Comparison of ENCODE assay signal across 8 cellular contexts in the genomic region with DNA sequence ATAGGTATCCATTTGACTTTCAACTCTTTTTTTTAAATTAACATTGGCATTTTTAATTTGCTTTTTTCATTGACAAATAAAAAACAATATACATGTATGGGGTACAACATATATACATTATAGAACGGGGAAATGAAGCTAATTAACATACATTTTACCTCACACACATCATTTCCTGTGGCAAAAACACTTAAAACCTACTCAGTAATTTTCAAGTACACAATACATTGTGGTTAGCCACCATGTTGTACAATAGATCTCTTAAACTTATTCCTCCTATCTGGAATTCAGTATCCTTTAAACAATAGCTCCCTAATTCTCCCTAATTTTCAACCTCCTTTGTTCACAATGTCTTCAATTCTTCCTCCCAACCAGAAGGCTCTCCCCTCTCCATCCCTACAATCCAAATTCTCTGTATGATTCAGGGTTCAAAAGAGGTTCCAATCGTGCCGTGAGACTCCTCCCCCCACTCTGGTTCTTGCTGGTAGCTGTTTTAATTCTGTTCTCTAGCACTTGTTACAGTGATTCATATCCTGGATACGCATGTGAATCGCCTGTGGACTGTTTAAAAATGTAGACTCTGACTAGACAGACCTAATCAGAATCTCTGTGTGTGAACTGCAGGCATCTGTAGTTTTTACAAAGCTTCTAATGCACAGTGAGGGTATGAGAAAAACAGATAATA.
A peak's percentile ranks its signal among the peaks of the same experiment; 100 is the strongest.
DNase-seq lines count a peak whose midpoint lies in the region; ATAC-seq and TF ChIP-seq lines count a peak whose summit lies in the region.

No MANE protein-coding gene starts in this region.

- no peak overlapping the region for H3K27ac Mint-ChIP-seq in GM23338

- H3K9me2 ChIP-seq in GM23338 (ENCODE audit: insufficient read depth), result peaks cover 14% of the 10 kb centered on the region

- peaks cover 8% of the 10 kb centered on the region for H3K9me3 Mint-ChIP-seq in GM23338

- no peaks in the 10 kb centered on the region for H3K36me3 ChIP-seq in GM23338 (ENCODE audit: insufficient read depth)

- DNase-seq in GM23338 (ENCODE audit: low spot score) (no peak), SW 1271 (lab: John Stamatoyannopoulos, UW) (peak; percentile 28 to 78), dermis microvascular lymphatic vessel endothelial cell (ENCODE audit: low read depth in 2 of 2) (peak; percentile 87 to 96), NCI-H82 treated with DMSO at 0.1 percent for 48 hours (lab: John Stamatoyannopoulos, UW; ENCODE audit: unreplicated experiment) (no peak), GM13976 (ENCODE audit: low spot score) (no peak)
- peak; percentile 72 for DNase-seq in stimulated activated CD4-positive, alpha-beta T cell treated with anti-CD3 and anti-CD28 coated beads, Interleukin-1b, Interleukin-23, amount 100 ng/mL, for 48 hours

- H3K27ac ChIP-seq in GM23338 (ENCODE audit: low read depth), result no peak overlapping the region

- no peaks in the 10 kb centered on the region for H3K36me3 Mint-ChIP-seq in GM23338 (ENCODE audit: low read depth)

- H4K20me1 ChIP-seq in GM23338 (replicated peaks; ENCODE audit: insufficient read depth), result no peaks in the 10 kb centered on the region

- peaks cover 29% of the 10 kb centered on the region for H3K4me1 ChIP-seq in GM23338 (ENCODE audit: insufficient read depth)

- no peak for ATAC-seq in GM23338
- no peak for ATAC-seq in HG03095 (IDR thresholded peaks at IDR 0.05; ENCODE audit: unreplicated experiment)
- no peak for ATAC-seq in HG02642 (IDR thresholded peaks at IDR 0.05; ENCODE audit: poor library complexity, unreplicated experiment)

- 0 out of 2 replicates have a peak overlapping the region, but pooled peaks have one; percentile 12 for H3K4me2 ChIP-seq in GM23338

- no peaks in the 10 kb centered on the region for H3K27me3 Mint-ChIP-seq in GM23338 (ENCODE audit: insufficient read depth, low read depth, poor library complexity)

- in situ Hi-C loops in GM13976 (cut with MboI; ENCODE audit: low sequenced_read_pairs, unreplicated experiment), result no loop called here

- no peak overlapping the region for H3K4me3 Mint-ChIP-seq in GM23338

- peak overlapping the region; percentile 85; the same call in 1 of the 2 replicates for H2AFZ ChIP-seq in GM23338

- H3K4me1 Mint-ChIP-seq in GM23338, result peaks cover 28% of the 10 kb centered on the region

- no peaks in the 10 kb centered on the region; the same call in 1 of the 2 replicates for H3F3A ChIP-seq in GM23338 (replicated peaks; ENCODE audit: low read depth)

- no peaks in the 10 kb centered on the region for H3K27me3 ChIP-seq in GM23338 (ENCODE audit: insufficient read depth)

- TF ChIP-seq CTCF in GM23338 (conservative IDR thresholded peaks at IDR 0.05; ENCODE audit: low read depth in 2 of 2) (no peak), GM13976 (IDR thresholded peaks at IDR 0.05; ENCODE audit: borderline replicate concordance, control extremely low read depth, extremely low read depth, insufficient read depth, missing control alignments) (no peak)

- H3K79me2 ChIP-seq in GM23338 (replicated peaks; ENCODE audit: insufficient read depth), result no peaks in the 10 kb centered on the region

- H3K4me3 ChIP-seq in GM23338, result no peak overlapping the region

TF ChIP-seq in GM23338, 12 proteins besides CTCF, POLR2A, EP300 and RAD21 (continues in another document):
- no peak for TF ChIP-seq ZNF114 (CRISPR knock-in tag; IDR thresholded peaks at IDR 0.05)
- no peak for TF ChIP-seq STAT1 (IDR thresholded peaks at IDR 0.05; ENCODE audit: unreplicated experiment)
- no peak for TF ChIP-seq NANOG (IDR thresholded peaks at IDR 0.05; ENCODE audit: borderline replicate concordance)
- TF ChIP-seq EZH2 (IDR thresholded peaks at IDR 0.05; ENCODE audit: low read depth, unreplicated experiment), result no peak
- TF ChIP-seq POLR2AphosphoS5 (IDR thresholded peaks at IDR 0.05; ENCODE audit: low read depth), result no peak
- TF ChIP-seq REST (IDR thresholded peaks at IDR 0.05; ENCODE audit: unreplicated experiment), result no peak
- no peak for TF ChIP-seq EZH2phosphoT487 (IDR thresholded peaks at IDR 0.05; ENCODE audit: unreplicated experiment)
- no peak for TF ChIP-seq JUNB (IDR thresholded peaks at IDR 0.05; ENCODE audit: unreplicated experiment)
- no peak for TF ChIP-seq ETS1 (IDR thresholded peaks at IDR 0.05)

Comparison
In these comparisons a context has a peak if more than half of its experiments do, and no peak if none do; other contexts are left out.
1. DNase-seq: peak in SW 1271 (2 of 2), dermis microvascular lymphatic vessel endothelial cell (2 of 2) and stimulated activated CD4-positive, alpha-beta T cell treated with anti-CD3 and anti-CD28 coated beads, Interleukin-1b, Interleukin-23, amount 100 ng/mL, for 48 hours (single experiment); none in GM23338 (single experiment), NCI-H82 treated with DMSO at 0.1 percent for 48 hours (single experiment) and GM13976 (single experiment).